25 cellular contexts compared by ENCODE assay signal in the genomic region with DNA sequence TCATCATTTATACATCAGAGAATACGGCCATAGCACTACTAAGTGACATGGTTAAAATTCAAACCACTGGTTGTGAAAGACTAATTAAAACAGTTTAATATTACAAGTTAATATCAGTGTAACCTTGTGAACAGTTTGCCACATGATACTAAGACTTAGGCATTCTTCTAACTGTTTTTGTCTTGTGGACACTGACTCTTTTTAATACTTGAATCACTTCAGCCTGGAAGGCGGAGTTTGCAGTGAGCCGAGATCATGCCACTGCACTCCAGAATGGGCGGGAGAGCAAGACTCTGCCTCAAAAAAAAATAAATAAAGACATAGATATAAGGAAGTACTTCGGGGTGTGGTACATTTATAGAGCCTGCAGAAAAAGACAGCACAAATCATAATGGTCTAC.
DNase-seq lines count a peak whose midpoint lies in the region; ATAC-seq and TF ChIP-seq lines count a peak whose summit lies in the region.
"Had no signal": no experiment of that assay in that cellular context is flagged by ENCODE, and none has a peak within 500 bp of the region (broad histone marks: within the 10 kb centered on the region; RNA-seq: fewer than 3 reads in every experiment).

No MANE protein-coding gene starts in this region.

- peak; percentile 24 for DNase-seq in Daoy (ENCODE audit: low read depth)
- DNase-seq in OCI-M1 (lab: John Stamatoyannopoulos, UW): peak; percentile 16
- peak; percentile 1 for DNase-seq in kidney tubule cell (ENCODE audit: low spot score)
- DNase-seq: AML-193; Caco-2; CD4-positive, alpha-beta memory T cell; DMS 273 treated with DMSO at 0.1 percent for 48 hours; DND-41; HFFc6; NCI-H1092 treated with DMSO at 0.1 percent for 48 hours; NCI-H1436; NCI-H187; NCI-H2081 treated with DMSO at 0.1 percent for 48 hours; NCI-H524; NCI-H774; Right ventricle myocardium superior; RPMI8226; T-helper 1 cell had no signal

- no peak for ATAC-seq in GM19463 (IDR thresholded peaks at IDR 0.05; ENCODE audit: unreplicated experiment)
- no peak for ATAC-seq in activated CD4-positive, CD25-positive, alpha-beta regulatory T cell treated with anti-CD3 and anti-CD28 coated beads, Interleukin-2, amount 50 U/mL, for 24 hours
- ATAC-seq in HG02938 (IDR thresholded peaks at IDR 0.05; ENCODE audit: unreplicated experiment): no peak
- ATAC-seq: GM23338 had no signal

- H3K27ac ChIP-seq in 22Rv1: peak overlapping the region; percentile 40
- H3K27ac ChIP-seq: BLaER1 treated with 17β-estradiol and CSF1 and Interleukin-3, amounts not matched to agents 10 nM and 100 nM; HL-60 had no signal

- TF ChIP-seq CTCF in 22Rv1 (IDR thresholded peaks at IDR 0.05): no peak
